ENCODE assay signal across 1 cellular context in the genomic region with DNA sequence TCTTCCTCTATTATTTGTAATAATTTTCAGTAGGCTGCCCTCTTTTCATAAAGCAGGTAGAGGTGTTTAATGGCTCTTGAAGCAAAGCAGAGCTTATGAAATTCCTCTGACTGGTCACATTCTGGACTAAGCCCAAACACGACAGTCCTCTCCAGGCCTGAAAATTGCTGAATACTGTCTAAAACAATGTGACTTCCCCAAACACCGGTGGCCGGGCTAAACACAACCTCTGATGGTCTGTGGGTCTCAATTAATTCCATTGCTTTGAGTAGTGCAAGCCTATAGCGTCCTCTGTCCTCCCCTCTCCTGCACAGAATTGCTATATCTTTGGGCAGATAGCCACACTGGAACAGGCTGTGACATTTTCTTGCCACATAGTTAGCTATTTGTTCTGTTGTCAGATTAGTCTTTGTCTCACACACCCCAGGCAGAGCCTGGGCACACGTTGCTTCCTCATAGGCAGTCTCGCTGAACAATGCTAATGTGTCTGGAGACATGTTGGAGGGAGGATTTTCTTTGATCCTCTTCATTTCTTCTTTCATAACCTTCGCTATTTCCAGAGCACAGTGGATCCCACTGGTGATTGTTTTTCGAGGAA.
TF ChIP-seq lines count a peak whose summit lies in the region.

No MANE protein-coding gene starts in this region.

TF ChIP-seq in H1, 55 proteins besides CTCF, POLR2A, EP300 and RAD21:
- TF ChIP-seq ZNF274 (IDR thresholded peaks at IDR 0.05; ENCODE audit: borderline replicate concordance, extremely low read depth, low read length) = no peak
- TF ChIP-seq HDAC6 (IDR thresholded peaks at IDR 0.05; ENCODE audit: low read depth, low read length) = no peak
- TF ChIP-seq SAP30 (IDR thresholded peaks at IDR 0.05; ENCODE audit: insufficient read depth, insufficient replicate concordance, low read length) = no peak
